In genomic region chr9:74494490-74494889, GRCh38 we compare ENCODE assay signal across 33 cellular contexts. TPM values are rescaled to one million over a fixed set of nuclear protein-coding genes. Genes with fewer than 3 reads are reported as not detected.
"Had no signal": no experiment of that assay in that cellular context is flagged by ENCODE, and none has a peak within 500 bp of the region (broad histone marks: within the 10 kb centered on the region; RNA-seq: fewer than 3 reads in every experiment).

No MANE protein-coding gene starts in this region.

- H3K27me3 ChIP-seq: ascending aorta had no signal

- H3K4me3 Mint-ChIP-seq: activated CD4-positive, alpha-beta T cell treated with anti-CD3 and anti-CD28 coated beads, Interleukin-2, amount 10 ng/mL, durations not matched to agents 24 days and 14 days; activated CD8-positive, alpha-beta T cell treated with anti-CD3 and anti-CD28 coated beads for 36 hours; activated naive CD4-positive, alpha-beta T cell treated with anti-CD3 and anti-CD28 coated beads, Interleukin-2, amount 50 U/mL, for 24 hours; activated naive CD8-positive, alpha-beta T cell treated with anti-CD3 and anti-CD28 coated beads, Interleukin-2, amount 10 ng/mL, durations not matched to agents 7 days and 5 days; activated T-cell treated with anti-CD3 and anti-CD28 coated beads, Interleukin-2, amount 50 U/mL, for 72 hours; activated T-helper 17 cell treated with anti-CD3 and anti-CD28 coated beads, Interleukin-2, amount 50 U/mL, for 72 hours; central memory CD8-positive, alpha-beta T cell had no signal

- H3K9me3 ChIP-seq: ascending aorta had no signal

- H3K27ac ChIP-seq: ascending aorta, cardiac muscle cell, WERI-Rb-1 had no signal

- H3K27ac Mint-ChIP-seq: activated CD4-positive, alpha-beta T cell treated with anti-CD3 and anti-CD28 coated beads, Interleukin-2, amount 10 ng/mL, durations not matched to agents 24 days and 14 days; activated CD8-positive, alpha-beta T cell treated with anti-CD3 and anti-CD28 coated beads for 36 hours; activated naive CD4-positive, alpha-beta T cell treated with anti-CD3 and anti-CD28 coated beads, Interleukin-2, amount 50 U/mL, for 24 hours; activated naive CD8-positive, alpha-beta T cell treated with anti-CD3 and anti-CD28 coated beads, Interleukin-2, amount 10 ng/mL, durations not matched to agents 7 days and 5 days; activated T-cell treated with anti-CD3 and anti-CD28 coated beads, Interleukin-2, amount 50 U/mL, for 72 hours; activated T-helper 17 cell treated with anti-CD3 and anti-CD28 coated beads, Interleukin-2, amount 50 U/mL, for 72 hours had no signal

- H3K9me3 Mint-ChIP-seq: activated CD8-positive, alpha-beta T cell treated with anti-CD3 and anti-CD28 coated beads for 36 hours; activated naive CD8-positive, alpha-beta T cell treated with anti-CD3 and anti-CD28 coated beads, Interleukin-2, amount 10 ng/mL, durations not matched to agents 7 days and 5 days; activated T-cell treated with anti-CD3 and anti-CD28 coated beads, Interleukin-2, amount 50 U/mL, for 72 hours; activated T-helper 17 cell treated with anti-CD3 and anti-CD28 coated beads, Interleukin-2, amount 50 U/mL, for 72 hours had no signal

- ATAC-seq: activated CD8-positive, alpha-beta T cell treated with anti-CD3 and anti-CD28 coated beads for 36 hours; activated T-cell treated with anti-CD3 and anti-CD28 coated beads, Interleukin-2, amount 50 U/mL, for 72 hours; activated T-helper 17 cell treated with anti-CD3 and anti-CD28 coated beads, Interleukin-2, amount 50 U/mL, for 72 hours had no signal

- DNase-seq: activated CD4-positive, alpha-beta T cell treated with anti-CD3 and anti-CD28 coated beads, Interleukin-2, amount 10 ng/mL, durations not matched to agents 24 days and 14 days; activated CD4-positive, alpha-beta T cell treated with anti-CD3 and anti-CD28 coated beads, Interleukin-2, amount 50 U/mL, for 4 hours; activated CD8-positive, alpha-beta T cell treated with anti-CD3 and anti-CD28 coated beads for 36 hours; activated effector memory CD4-positive, alpha-beta T cell treated with anti-CD3 and anti-CD28 coated beads, Interleukin-2, amount 50 U/mL, for 16 hours; activated naive CD4-positive, alpha-beta T cell treated with Interleukin-2 at 50 U/mL for 16 hours; activated naive CD8-positive, alpha-beta T cell treated with anti-CD3 and anti-CD28 coated beads, Interleukin-2, amount 10 ng/mL, durations not matched to agents 7 days and 5 days; activated T-cell treated with anti-CD3 and anti-CD28 coated beads, Interleukin-2, amount 50 U/mL, for 1 hour; activated T-cell treated with anti-CD3 and anti-CD28 coated beads, Interleukin-2, amount 50 U/mL, for 72 hours; amygdala; NCI-H1092 treated with DMSO at 0.1 percent for 48 hours; NCI-H1417; NCI-H146; NCI-H187; NCI-H2029 treated with DMSO at 0.1 percent for 48 hours; NCI-H2107; NCI-H226; NCI-H510A; NCI-H526; NCI-H748 treated with DMSO at 0.1 percent for 48 hours; NK-92 treated with Interleukin-12 subunit alpha and Interleukin-12 subunit beta, amount 100 ng/mL, for 24 hours; Right ventricle myocardium superior; SW 1271; T-helper 1 cell; T-helper 2 cell; T-helper 9 cell; WERI-Rb-1 had no signal

- H3K36me3 Mint-ChIP-seq: activated naive CD4-positive, alpha-beta T cell treated with anti-CD3 and anti-CD28 coated beads, Interleukin-2, amount 50 U/mL, for 24 hours; activated naive CD8-positive, alpha-beta T cell treated with anti-CD3 and anti-CD28 coated beads, Interleukin-2, amount 10 ng/mL, durations not matched to agents 7 days and 5 days had no signal

- H3K4me3 ChIP-seq: ascending aorta, cardiac muscle cell had no signal

- H3K36me3 ChIP-seq: ascending aorta, cardiac muscle cell had no signal

RNA-seq across cellular contexts. Expression of gene RORB, which starts 2.6 kb away (rescaled TPM):
- total RNA-seq: activated T-helper 17 cell treated with anti-CD3 and anti-CD28 coated beads, Interleukin-2, amount 50 U/mL, for 72 hours; chondrocyte; OCI-LY7 had no signal
- polyA plus RNA-seq: cardiac muscle cell had no signal
